Comparison of ENCODE assay signal across 25 cellular contexts in genomic region chr4:80535551-80535950, GRCh38.
"Had no signal": no experiment of that assay in that cellular context is flagged by ENCODE, and none has a peak within 500 bp of the region (broad histone marks: within the 10 kb centered on the region; RNA-seq: fewer than 3 reads in every experiment).

No MANE protein-coding gene starts in this region.

- H3K4me3 ChIP-seq: neural progenitor cell, spleen, suprapubic skin, tibial artery had no signal

- FAIRE-seq: astrocyte, TTC549 had no signal

- H3K27me3 ChIP-seq: brain microvascular endothelial cell, neural progenitor cell, spleen, suprapubic skin, tibial artery had no signal

- DNase-seq: activated CD4-positive, alpha-beta memory T cell treated with anti-CD3 and anti-CD28 coated beads for 36 hours; activated CD4-positive, alpha-beta T cell treated with anti-CD3 and anti-CD28 coated beads for 48 hours; activated CD8-positive, alpha-beta memory T cell treated with anti-CD3 and anti-CD28 coated beads, Interleukin-2, amount 50 U/mL, for 4 hours; activated effector memory CD4-positive, alpha-beta T cell treated with anti-CD3 and anti-CD28 coated beads, Interleukin-2, amount 50 U/mL, for 16 hours; activated naive CD4-positive, alpha-beta T cell treated with anti-CD3 and anti-CD28 coated beads, Interleukin-2, amount 10 ng/mL, durations not matched to agents 7 days and 5 days; activated naive CD8-positive, alpha-beta T cell treated with anti-CD3 and anti-CD28 coated beads, Interleukin-2, amount 10 ng/mL, durations not matched to agents 7 days and 5 days; activated T-cell treated with anti-CD3 and anti-CD28 coated beads, Interleukin-2, amount 50 U/mL, for 1 hour; brain microvascular endothelial cell; central memory CD4-positive, alpha-beta T cell; dermis blood vessel endothelial cell; effector CD4-positive, alpha-beta T cell; head of caudate nucleus; hippocampal formation; natural killer cell; occipital lobe; right cardiac atrium; spleen; stimulated activated naive CD4-positive, alpha-beta T cell; tibial artery; WERI-Rb-1 had no signal

- ATAC-seq: activated CD4-positive, CD25-positive, alpha-beta regulatory T cell treated with anti-CD3 and anti-CD28 coated beads, Interleukin-2, amount 50 U/mL, for 24 hours; natural killer cell; right cardiac atrium had no signal

- H3K27ac ChIP-seq: brain microvascular endothelial cell, neural progenitor cell, spleen, suprapubic skin, tibial artery, WERI-Rb-1 had no signal

- H3K36me3 ChIP-seq: brain microvascular endothelial cell, neural progenitor cell, spleen, suprapubic skin, tibial artery, WERI-Rb-1 had no signal
